ENCODE assay signal across 19 cellular contexts in the genomic region with DNA sequence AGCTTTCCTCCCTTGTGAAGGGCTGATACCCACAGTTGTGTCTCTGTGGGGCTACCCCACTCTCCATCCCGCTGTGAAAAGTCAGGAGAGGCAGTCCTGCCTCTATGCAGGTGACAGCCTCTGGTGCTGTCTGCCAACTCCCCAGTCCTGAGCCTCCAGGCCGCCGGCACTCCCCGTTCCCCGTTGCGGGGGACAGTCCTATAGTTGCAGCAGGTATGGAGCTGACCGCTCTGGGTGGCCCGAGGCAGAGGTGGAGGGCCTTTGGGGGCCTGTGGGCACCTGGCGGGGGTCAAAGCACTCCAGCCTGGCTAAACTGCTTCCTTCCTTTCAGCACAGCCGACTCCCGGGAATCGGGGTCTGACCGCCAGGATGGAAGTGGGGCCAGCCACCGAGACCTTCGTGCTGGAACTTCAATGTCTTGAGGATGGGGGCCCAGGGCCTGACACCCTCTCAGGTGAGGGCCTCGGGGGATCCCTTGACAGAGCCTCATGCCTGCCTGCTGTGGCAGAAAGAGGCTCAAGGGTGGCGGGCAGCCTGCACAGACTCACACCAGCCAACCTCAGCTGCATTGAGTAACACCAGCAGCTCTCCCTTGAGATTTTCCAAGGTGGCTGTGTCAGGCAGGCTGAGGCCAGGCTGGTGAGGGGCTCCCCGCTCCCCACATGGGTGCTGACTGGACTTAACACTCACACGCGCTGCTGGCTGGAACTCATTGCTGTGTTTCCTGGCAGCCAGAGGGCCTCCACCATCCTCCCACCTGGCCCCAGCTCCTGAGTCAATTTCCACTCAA. TPM values are rescaled to one million over a fixed set of nuclear protein-coding genes. Genes with fewer than 3 reads are reported as not detected.
A peak's percentile ranks its signal among the peaks of the same experiment; 100 is the strongest.
DNase-seq lines count a peak whose midpoint lies in the region; ATAC-seq, FAIRE-seq and TF ChIP-seq lines count a peak whose summit lies in the region.
"Had no signal": no experiment of that assay in that cellular context is flagged by ENCODE, and none has a peak within 500 bp of the region (broad histone marks: within the 10 kb centered on the region; RNA-seq: fewer than 3 reads in every experiment).

No MANE protein-coding gene starts in this region.

- no peaks in the 10 kb centered on the region for H3K9me3 Mint-ChIP-seq in activated naive CD4-positive, alpha-beta T cell treated with anti-CD3 and anti-CD28 coated beads, Interleukin-2, amount 10 ng/mL, durations not matched to agents 7 days and 5 days
- H3K9me3 Mint-ChIP-seq in activated naive CD4-positive, alpha-beta T cell treated with anti-CD3 and anti-CD28 coated beads, Interleukin-2, amount 50 U/mL, for 72 hours, result no peaks in the 10 kb centered on the region
- H3K9me3 Mint-ChIP-seq in activated B cell treated with CpG ODN at 0.5 μM for 24 hours (no peaks in the 10 kb centered on the region), mesothelial cell of epicardium (no peaks in the 10 kb centered on the region)
- H3K9me3 Mint-ChIP-seq: dendritic cell treated with granulocyte-macrophage colony-stimulating factor and Interleukin-4, amounts not matched to agents 40 ng/mL and 50 ng/mL, for 4 days had no signal

- no peak overlapping the region for H3K27ac ChIP-seq in upper lobe of right lung
- H3K27ac ChIP-seq: esophagus muscularis mucosa, left ventricle myocardium inferior had no signal

- no peak overlapping the region for H3K4me3 ChIP-seq in upper lobe of right lung

- no peaks in the 10 kb centered on the region for H3K9me3 ChIP-seq in upper lobe of right lung
- H3K9me3 ChIP-seq: body of pancreas, esophagus muscularis mucosa, left ventricle myocardium inferior had no signal

- H3K4me1 ChIP-seq in upper lobe of right lung, result no peaks in the 10 kb centered on the region

- no peak for ATAC-seq in activated naive CD4-positive, alpha-beta T cell treated with anti-CD3 and anti-CD28 coated beads, Interleukin-2, amount 50 U/mL, for 72 hours
- no peak for ATAC-seq in activated B cell treated with CpG ODN at 0.5 μM for 24 hours (ENCODE audit: low read depth)
- no peak for ATAC-seq in upper lobe of right lung

- peaks cover 38% of the 10 kb centered on the region for H3K4me1 Mint-ChIP-seq in activated naive CD4-positive, alpha-beta T cell treated with anti-CD3 and anti-CD28 coated beads, Interleukin-2, amount 10 ng/mL, durations not matched to agents 7 days and 5 days
- H3K4me1 Mint-ChIP-seq in activated B cell treated with CpG ODN at 0.5 μM for 24 hours, result peaks cover 31% of the 10 kb centered on the region
- peaks cover 13% of the 10 kb centered on the region for H3K4me1 Mint-ChIP-seq in mesothelial cell of epicardium

- H3K4me3 Mint-ChIP-seq in activated naive CD4-positive, alpha-beta T cell treated with anti-CD3 and anti-CD28 coated beads, Interleukin-2, amount 10 ng/mL, durations not matched to agents 7 days and 5 days, result peak overlapping the region; percentile 26
- H3K4me3 Mint-ChIP-seq in activated B cell treated with CpG ODN at 0.5 μM for 24 hours, result peak overlapping the region; percentile 67
- peak overlapping the region; percentile 62 for H3K4me3 Mint-ChIP-seq in mesothelial cell of epicardium

- peak; percentile 82 for FAIRE-seq in urothelium cell line (lab: Jason Lieb, UNC)

- H3K27me3 Mint-ChIP-seq in activated naive CD4-positive, alpha-beta T cell treated with anti-CD3 and anti-CD28 coated beads, Interleukin-2, amount 10 ng/mL, durations not matched to agents 7 days and 5 days, result peaks cover 67% of the 10 kb centered on the region
- H3K27me3 Mint-ChIP-seq in activated B cell treated with CpG ODN at 0.5 μM for 24 hours, result peaks cover 3% of the 10 kb centered on the region
- H3K27me3 Mint-ChIP-seq in mesothelial cell of epicardium (ENCODE audit: low read depth), result no peaks in the 10 kb centered on the region

- H3K27ac Mint-ChIP-seq in activated naive CD4-positive, alpha-beta T cell treated with anti-CD3 and anti-CD28 coated beads, Interleukin-2, amount 10 ng/mL, durations not matched to agents 7 days and 5 days, result no peak overlapping the region
- H3K27ac Mint-ChIP-seq in activated naive CD4-positive, alpha-beta T cell treated with anti-CD3 and anti-CD28 coated beads, Interleukin-2, amount 50 U/mL, for 72 hours, result no peak overlapping the region
- H3K27ac Mint-ChIP-seq in activated B cell treated with CpG ODN at 0.5 μM for 24 hours (no peak overlapping the region), mesothelial cell of epicardium (no peak overlapping the region)
- H3K27ac Mint-ChIP-seq: dendritic cell treated with granulocyte-macrophage colony-stimulating factor and Interleukin-4, amounts not matched to agents 40 ng/mL and 50 ng/mL, for 4 days had no signal

- H3K36me3 Mint-ChIP-seq in activated naive CD4-positive, alpha-beta T cell treated with anti-CD3 and anti-CD28 coated beads, Interleukin-2, amount 10 ng/mL, durations not matched to agents 7 days and 5 days, result peaks cover 6% of the 10 kb centered on the region
- H3K36me3 Mint-ChIP-seq in activated naive CD4-positive, alpha-beta T cell treated with anti-CD3 and anti-CD28 coated beads, Interleukin-2, amount 50 U/mL, for 72 hours, result peaks cover 10 to 15% of the 10 kb centered on the region in 2 donors
- H3K36me3 Mint-ChIP-seq in activated B cell treated with CpG ODN at 0.5 μM for 24 hours (ENCODE audit: low read depth) (peaks cover 6% of the 10 kb centered on the region), mesothelial cell of epicardium (peaks cover 12% of the 10 kb centered on the region)

- intact Hi-C loops in activated B cell treated with CpG ODN at 0.5 μM for 24 hours (cut with micrococcal nuclease), result loop anchor here (2.0 kb wide), 1 partner anchor 20 kb away; a partner anchor contains a TSS
- intact Hi-C loops in upper lobe of right lung (cut with DNase I), result no loop called here

- TF ChIP-seq CTCF in activated B cell treated with CpG ODN at 0.5 μM for 24 hours (IDR thresholded peaks at IDR 0.05) (no peak), mesothelial cell of epicardium (IDR thresholded peaks at IDR 0.05; ENCODE audit: unreplicated experiment) (no peak), upper lobe of right lung (IDR thresholded peaks at IDR 0.05) (no peak)

- CTCF ChIA-PET in activated naive CD4-positive, alpha-beta T cell treated with anti-CD3 and anti-CD28 coated beads, Interleukin-2, amount 10 ng/mL, durations not matched to agents 7 days and 5 days (lab: Charles Lee), result interaction anchor here (0.6 kb wide), 1 partner anchor 1354 kb away, joined by 3 read pairs; no protein-coding TSS in a partner anchor
- CTCF ChIA-PET in activated B cell treated with CpG ODN at 0.5 μM for 24 hours (lab: Charles Lee), result no interaction called here

- no peak for DNase-seq in activated naive CD4-positive, alpha-beta T cell treated with anti-CD3 and anti-CD28 coated beads, Interleukin-2, amount 10 ng/mL, durations not matched to agents 7 days and 5 days
- DNase-seq in activated naive CD4-positive, alpha-beta T cell treated with anti-CD3 and anti-CD28 coated beads, Interleukin-2, amount 50 U/mL, for 72 hours (ENCODE audit: low spot score in 2 of 2), result no peak
- DNase-seq in activated B cell treated with CpG ODN at 0.5 μM for 24 hours (no peak), mesothelial cell of epicardium (ENCODE audit: low spot score in 2 of 2, unreplicated experiment in 2 of 2) (no peak), urothelium cell line (ENCODE audit: low spot score) (no peak), upper lobe of right lung (no peak), GOT3 (lab: John Stamatoyannopoulos, UW) (no peak)
- DNase-seq in NK-92 treated with Interleukin-12 subunit alpha and Interleukin-12 subunit beta, amount 100 ng/mL, for 24 hours (lab: John Stamatoyannopoulos, UW), result no peak
- DNase-seq: activated CD4-positive, CD25-positive, alpha-beta regulatory T cell; activated gamma-delta T cell; left ventricle myocardium inferior; MV-4-11; NCI-H510A; stimulated activated CD4-positive, alpha-beta T cell treated with anti-CD3 and anti-CD28 coated beads, Interleukin-12 subunit alpha, Interleukin-12 subunit beta, amount 100 ng/mL, for 4 hours; stimulated activated naive CD4-positive, alpha-beta T cell treated with Interleukin-2 at 50 U/mL for 16 hours; T-helper 2 cell had no signal

- H3K36me3 ChIP-seq in upper lobe of right lung, result no peaks in the 10 kb centered on the region

- POLR2A ChIA-PET in activated B cell treated with CpG ODN at 0.5 μM for 24 hours (lab: Charles Lee), result interaction anchor here (1.1 kb wide), 1 partner anchor 20 kb away, joined by 6 read pairs; a partner anchor contains a TSS

- peaks cover 5% of the 10 kb centered on the region for H3K27me3 ChIP-seq in upper lobe of right lung
- H3K27me3 ChIP-seq: body of pancreas, esophagus muscularis mucosa had no signal

RNA-seq across cellular contexts. Expression of a gene that starts 1.6 kb away (rescaled TPM):
- total RNA-seq in activated naive CD4-positive, alpha-beta T cell treated with anti-CD3 and anti-CD28 coated beads, Interleukin-2, amount 50 U/mL, for 72 hours, result 1 to 10 TPM in 1 of 2 donors, under 1 TPM in 1; 0.89 to 1.7 TPM
- total RNA-seq in activated B cell treated with CpG ODN at 0.5 μM for 24 hours (2.8 and 3.2 TPM in 2 replicates), mesothelial cell of epicardium (22.7 to 23.5 TPM (median 22.9 TPM) in 3 replicates), upper lobe of right lung (5.2 TPM)

RNA-seq across cellular contexts. Expression of a gene that starts 20.1 kb away (rescaled TPM):
- total RNA-seq in activated naive CD4-positive, alpha-beta T cell treated with anti-CD3 and anti-CD28 coated beads, Interleukin-2, amount 50 U/mL, for 72 hours, result 10 to 100 TPM; 23.2 to 28.9 TPM
- 40.3 and 43.8 TPM in 2 replicates for total RNA-seq in activated B cell treated with CpG ODN at 0.5 μM for 24 hours
- 55.9 to 58.5 TPM (median 57.9 TPM) in 3 replicates for total RNA-seq in mesothelial cell of epicardium
- total RNA-seq in upper lobe of right lung, result 46.8 TPM

RNA-seq across cellular contexts. Expression of a gene that starts 27.2 kb away (rescaled TPM):
- total RNA-seq in activated naive CD4-positive, alpha-beta T cell treated with anti-CD3 and anti-CD28 coated beads, Interleukin-2, amount 50 U/mL, for 72 hours, result 10 to 100 TPM; 22.5 to 26.2 TPM
- total RNA-seq in activated B cell treated with CpG ODN at 0.5 μM for 24 hours (49.0 and 49.9 TPM in 2 replicates), mesothelial cell of epicardium (44.1 to 44.5 TPM (median 44.4 TPM) in 3 replicates), upper lobe of right lung (37.6 TPM)

RNA-seq across cellular contexts. Expression of a gene that starts 39.8 kb away (rescaled TPM):
- 10 to 100 TPM; 25.7 to 40.6 TPM for total RNA-seq in activated naive CD4-positive, alpha-beta T cell treated with anti-CD3 and anti-CD28 coated beads, Interleukin-2, amount 50 U/mL, for 72 hours
- total RNA-seq in activated B cell treated with CpG ODN at 0.5 μM for 24 hours (33.2 and 37.4 TPM in 2 replicates), mesothelial cell of epicardium (66.9 to 75.3 TPM (median 67.9 TPM) in 3 replicates), upper lobe of right lung (54.8 TPM)
